Comparison of ENCODE assay signal across 21 cellular contexts in genomic region chr5:167763772-167764171, GRCh38.
DNase-seq lines count a peak whose midpoint lies in the region; ATAC-seq, FAIRE-seq and TF ChIP-seq lines count a peak whose summit lies in the region.
"Had no signal": no experiment of that assay in that cellular context is flagged by ENCODE, and none has a peak within 500 bp of the region (broad histone marks: within the 10 kb centered on the region; RNA-seq: fewer than 3 reads in every experiment).

No MANE protein-coding gene starts in this region.

- H3K9me3 ChIP-seq in astrocyte (ENCODE audit: insufficient read depth, low read depth, low read length), result no peaks in the 10 kb centered on the region
- H3K9me3 ChIP-seq: left lung, mucosa of descending colon, tibial nerve had no signal

- no peaks in the 10 kb centered on the region for H3K36me3 Mint-ChIP-seq in astrocyte (ENCODE audit: low read depth, unreplicated experiment)
- H3K36me3 Mint-ChIP-seq in activated CD4-positive, alpha-beta memory T cell treated with anti-CD3 and anti-CD28 coated beads for 36 hours, result no peaks in the 10 kb centered on the region

- H3K4me1 ChIP-seq in astrocyte (ENCODE audit: insufficient read depth, low read length), result peaks cover 20% of the 10 kb centered on the region
- H3K4me1 ChIP-seq: left lung, tibial nerve had no signal

- H4K20me1 ChIP-seq in astrocyte (ENCODE audit: insufficient read depth, low read length), result no peaks in the 10 kb centered on the region

- H3K27ac Mint-ChIP-seq in astrocyte (ENCODE audit: unreplicated experiment), result peak overlapping the region; percentile 79
- no peak overlapping the region for H3K27ac Mint-ChIP-seq in activated CD4-positive, alpha-beta memory T cell treated with anti-CD3 and anti-CD28 coated beads for 36 hours

- H3K4me3 ChIP-seq in AG09309 (ENCODE audit: control insufficient read depth, low read depth, low read length), result no peak overlapping the region
- H3K4me3 ChIP-seq in astrocyte (ENCODE audit: insufficient read depth, low read depth, low read length), result no peak overlapping the region
- H3K4me3 ChIP-seq: left lung, mucosa of descending colon, tibial nerve had no signal

- DNase-seq in AG09309 (ENCODE audit: low read depth), result peak; percentile 98
- DNase-seq in HPDE6-E6E7 (ENCODE audit: extremely low spot score), result peak; percentile 29
- peak; percentile 96 for DNase-seq in astrocyte (ENCODE audit: low read depth)
- DNase-seq in iris pigment epithelial cell (ENCODE audit: low read depth), result peak; percentile 68
- DNase-seq in NCI-H2227 (lab: John Stamatoyannopoulos, UW; ENCODE audit: unreplicated experiment), result no peak
- DNase-seq in NCI-H345 treated with DMSO at 0.1 percent for 48 hours (lab: John Stamatoyannopoulos, UW; ENCODE audit: unreplicated experiment), result no peak
- DNase-seq in activated CD4-positive, alpha-beta memory T cell treated with anti-CD3 and anti-CD28 coated beads for 36 hours, result no peak
- DNase-seq: activated CD4-positive, alpha-beta T cell treated with anti-CD3 and anti-CD28 coated beads, Interleukin-2, amount 50 U/mL, for 1 hour; activated naive CD4-positive, alpha-beta T cell; cortex of kidney; DND-41; H7; left lung; mucosa of descending colon; NCI-H774; stimulated activated CD4-positive, alpha-beta T cell treated with anti-CD3 and anti-CD28 coated beads, Interleukin-15, amount 100 ng/mL, for 24 hours; stimulated activated naive CD4-positive, alpha-beta T cell had no signal

- H3K4me3 Mint-ChIP-seq in astrocyte (ENCODE audit: unreplicated experiment), result no peak overlapping the region
- no peak overlapping the region for H3K4me3 Mint-ChIP-seq in activated CD4-positive, alpha-beta memory T cell treated with anti-CD3 and anti-CD28 coated beads for 36 hours

- peaks cover 56% of the 10 kb centered on the region for H3K4me1 Mint-ChIP-seq in astrocyte (ENCODE audit: low read depth, unreplicated experiment)
- H3K4me1 Mint-ChIP-seq in activated CD4-positive, alpha-beta memory T cell treated with anti-CD3 and anti-CD28 coated beads for 36 hours (ENCODE audit: low read depth), result no peaks in the 10 kb centered on the region

- H3K36me3 ChIP-seq in astrocyte (ENCODE audit: insufficient read depth, low read length), result no peaks in the 10 kb centered on the region
- H3K36me3 ChIP-seq: left lung, tibial nerve had no signal

- no peak for ATAC-seq in GM21423 (IDR thresholded peaks at IDR 0.05; ENCODE audit: unreplicated experiment)
- ATAC-seq: left lung, mucosa of descending colon had no signal

- H3K27me3 Mint-ChIP-seq in astrocyte (ENCODE audit: low read depth, unreplicated experiment), result no peaks in the 10 kb centered on the region
- no peaks in the 10 kb centered on the region for H3K27me3 Mint-ChIP-seq in activated CD4-positive, alpha-beta memory T cell treated with anti-CD3 and anti-CD28 coated beads for 36 hours

- FAIRE-seq in astrocyte (lab: Jason Lieb, UNC), result peak; percentile 32
- FAIRE-seq: endothelial cell of umbilical vein had no signal

- no peak overlapping the region for H2AFZ ChIP-seq in astrocyte (ENCODE audit: low read depth, low read length)

- no peaks in the 10 kb centered on the region for H3K27me3 ChIP-seq in astrocyte (ENCODE audit: insufficient read depth, low read length)
- H3K27me3 ChIP-seq: left lung, tibial nerve had no signal

- CTCF ChIA-PET in activated CD4-positive, alpha-beta memory T cell treated with anti-CD3 and anti-CD28 coated beads for 36 hours (lab: Charles Lee), result no interaction called here

- peak overlapping the region; percentile 75 for H3K27ac ChIP-seq in astrocyte (ENCODE audit: low read depth, low read length)
- H3K27ac ChIP-seq: KMS-11, left lung, tibial nerve had no signal

- no peak for TF ChIP-seq CTCF in AG09309 (IDR thresholded peaks at IDR 0.05; ENCODE audit: control insufficient read depth, insufficient read depth, low read depth, low read length, missing control alignments)
- no peak for TF ChIP-seq CTCF in astrocyte (IDR thresholded peaks at IDR 0.05; ENCODE audit: insufficient read depth, low read depth, low read length)

- H3K4me2 ChIP-seq in astrocyte (ENCODE audit: low read length), result peak overlapping the region; percentile 2
- H3K4me2 ChIP-seq: KMS-11 had no signal

- peak overlapping the region; percentile 60 for H3K9ac ChIP-seq in astrocyte (ENCODE audit: low read length)
- H3K9ac ChIP-seq: KMS-11 had no signal

- peaks cover 6% of the 10 kb centered on the region for H3K79me2 ChIP-seq in astrocyte (ENCODE audit: insufficient read depth, low read length)

- no peaks in the 10 kb centered on the region for H3K9me3 Mint-ChIP-seq in astrocyte (ENCODE audit: unreplicated experiment)
- H3K9me3 Mint-ChIP-seq in activated CD4-positive, alpha-beta memory T cell treated with anti-CD3 and anti-CD28 coated beads for 36 hours, result no peaks in the 10 kb centered on the region

- intact Hi-C loops in activated CD4-positive, alpha-beta memory T cell treated with anti-CD3 and anti-CD28 coated beads for 36 hours (cut with micrococcal nuclease), result no loop called here

- POLR2A ChIA-PET in activated CD4-positive, alpha-beta memory T cell treated with anti-CD3 and anti-CD28 coated beads for 36 hours (lab: Charles Lee), result no interaction called here

Comparison
In these comparisons a context has a peak if more than half of its experiments do, and no peak if none do; other contexts are left out.
1. DNase-seq: peak in AG09309 (single experiment), HPDE6-E6E7 (single experiment), astrocyte (single experiment) and iris pigment epithelial cell (single experiment); none in NCI-H2227 (single experiment), NCI-H345 treated with DMSO at 0.1 percent for 48 hours (single experiment) and activated CD4-positive, alpha-beta memory T cell treated with anti-CD3 and anti-CD28 coated beads for 36 hours (single experiment).